In the genomic region with DNA sequence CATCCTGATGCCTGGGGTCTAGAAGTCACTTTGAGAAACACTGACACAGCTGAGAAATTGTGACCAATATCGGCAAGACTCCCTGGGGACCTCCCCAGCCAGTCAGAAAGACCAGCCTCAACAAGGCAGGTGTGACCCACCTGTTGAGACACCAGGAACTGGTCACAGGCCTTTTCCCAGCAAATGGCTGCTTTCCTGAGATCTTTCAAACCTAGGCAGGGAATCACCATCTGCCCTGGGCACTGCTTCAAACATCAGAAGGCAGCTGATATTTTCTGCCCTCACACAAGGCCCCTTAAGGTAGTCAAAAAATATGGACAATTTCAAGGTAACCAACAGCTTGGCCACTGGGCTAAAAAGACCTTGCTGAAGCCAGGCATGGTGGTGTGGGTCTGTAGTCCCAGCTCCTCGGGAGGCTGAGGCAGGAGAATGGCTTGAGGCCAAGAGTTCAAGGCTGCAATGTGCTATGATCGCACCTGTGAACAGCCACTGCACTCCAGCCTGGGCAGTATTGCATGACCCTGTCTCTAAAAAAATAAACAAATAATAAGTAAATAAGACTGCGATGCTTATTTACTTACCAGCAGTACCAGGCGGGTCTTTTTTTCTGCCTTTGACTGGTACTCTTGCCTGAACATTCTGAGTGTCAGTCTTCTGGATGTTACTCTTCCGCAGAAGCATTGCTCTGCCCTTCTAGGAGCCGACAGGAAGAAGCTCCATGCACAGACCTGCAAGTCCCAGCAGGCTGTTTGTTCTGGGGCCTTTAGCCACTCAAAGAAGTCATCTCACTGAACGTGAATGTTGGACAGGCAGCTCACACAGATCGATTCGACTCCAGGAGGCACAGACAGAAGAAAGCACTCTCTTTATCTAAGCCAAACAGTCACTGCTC, we compare ENCODE assay signal across 15 cellular contexts. TPM values are rescaled to one million over a fixed set of nuclear protein-coding genes. Genes with fewer than 3 reads are reported as not detected.
DNase-seq lines count a peak whose midpoint lies in the region; ATAC-seq and TF ChIP-seq lines count a peak whose summit lies in the region.
"Had no signal": no experiment of that assay in that cellular context is flagged by ENCODE, and none has a peak within 500 bp of the region (broad histone marks: within the 10 kb centered on the region; RNA-seq: fewer than 3 reads in every experiment).

No MANE protein-coding gene starts in this region.

- TF ChIP-seq CTCF in Panc1 (IDR thresholded peaks at IDR 0.05) = no peak
- no peak for TF ChIP-seq CTCF in psoas muscle (IDR thresholded peaks at IDR 0.05)
- TF ChIP-seq CTCF in natural killer cell (IDR thresholded peaks at IDR 0.05) = no peak

- H3K27ac ChIP-seq in Panc1 (ENCODE audit: low read length) = peak overlapping the region; percentile 49
- peak overlapping the region; percentile 56 for H3K27ac ChIP-seq in psoas muscle
- H3K27ac ChIP-seq: HL-60 had no signal

- no peak overlapping the region for H3K4me3 Mint-ChIP-seq in natural killer cell
- H3K4me3 Mint-ChIP-seq: activated naive CD4-positive, alpha-beta T cell treated with anti-CD3 and anti-CD28 coated beads for 36 hours had no signal

- in situ Hi-C loops in G401 (cut with HindIII; ENCODE audit: low sequenced_read_pairs) = no loop called here
- in situ Hi-C loops in Panc1 (cut with HindIII; ENCODE audit: low pct_unique_long_range_greater_than_20kb, low sequenced_read_pairs) = no loop called here

- intact Hi-C loops in Panc1 (cut with micrococcal nuclease; ENCODE audit: unreplicated experiment) (no loop called here), psoas muscle (cut with DNase I) (loop anchor here in 1 of 2 donors (10.0 kb wide), 1 partner anchor 53 kb away; no protein-coding TSS in a partner anchor), natural killer cell (cut with micrococcal nuclease) (no loop called here)

- H3K36me3 Mint-ChIP-seq in natural killer cell = no peaks in the 10 kb centered on the region

- H3K36me3 ChIP-seq in Panc1 (ENCODE audit: control insufficient read depth, insufficient read depth, low read length) (no peaks in the 10 kb centered on the region), psoas muscle (ENCODE audit: insufficient read depth in 1 of 2, low read depth in 1 of 2) (no peaks in the 10 kb centered on the region)

- H3K27me3 ChIP-seq in Panc1 (ENCODE audit: control insufficient read depth, insufficient read depth, low read length) (no peaks in the 10 kb centered on the region), psoas muscle (ENCODE audit: insufficient read depth in 3 of 3, low read length in 2 of 3) (no peaks in the 10 kb centered on the region)

- H3K9me3 ChIP-seq in Panc1 (ENCODE audit: control insufficient read depth, insufficient read depth, low read depth, low read length) (no peaks in the 10 kb centered on the region), psoas muscle (no peaks in the 10 kb centered on the region)
- H3K9me3 ChIP-seq: SK-N-SH had no signal

- H3K9me3 Mint-ChIP-seq in natural killer cell = no peaks in the 10 kb centered on the region
- H3K9me3 Mint-ChIP-seq: activated naive CD4-positive, alpha-beta T cell treated with anti-CD3 and anti-CD28 coated beads for 36 hours had no signal

- CTCF ChIA-PET in Panc1 (lab: Charles Lee) = no interaction called here

- peaks cover 36% of the 10 kb centered on the region for H3K4me1 ChIP-seq in Panc1 (ENCODE audit: control insufficient read depth, insufficient read depth, low read length)
- peaks cover 70% of the 10 kb centered on the region for H3K4me1 ChIP-seq in psoas muscle

- no peaks in the 10 kb centered on the region for H3K4me1 Mint-ChIP-seq in natural killer cell

- H3K27me3 Mint-ChIP-seq in natural killer cell (ENCODE audit: low read depth in 2 of 2) = peaks cover 0 to 14% of the 10 kb centered on the region in 2 donors

- POLR2A ChIA-PET in Panc1 (lab: Charles Lee) = no interaction called here

- BruUV-seq in Panc1 (replicated peaks; lab: Mats Ljungman, UMichigan) = no TSS peak

- H3K4me3 ChIP-seq in Panc1 (ENCODE audit: low read depth in 2 of 2, low read length in 2 of 2) = no peak overlapping the region
- H3K4me3 ChIP-seq in psoas muscle = no peak overlapping the region

- ATAC-seq in Panc1 = peak; percentile 49
- peak; percentile 15 for ATAC-seq in esophagus mucosa
- no peak for ATAC-seq in psoas muscle
- no peak for ATAC-seq in natural killer cell
- ATAC-seq in HG02885 (IDR thresholded peaks at IDR 0.05; ENCODE audit: poor library complexity, unreplicated experiment) = no peak

- DNase-seq in G401 (ENCODE audit: low spot score) = peak; percentile 73
- no peak for DNase-seq in Panc1 (ENCODE audit: low read depth, low spot score)
- no peak for DNase-seq in psoas muscle
- DNase-seq in natural killer cell = no peak
- no peak for DNase-seq in NCI-H187 treated with DMSO at 0.1 percent for 48 hours (lab: John Stamatoyannopoulos, UW)
- no peak for DNase-seq in stimulated activated CD4-positive, alpha-beta T cell treated with anti-CD3 and anti-CD28 coated beads, Interleukin-1b, Interleukin-23, amount 100 ng/mL, for 48 hours
- DNase-seq: HCEC 1CT, Kasumi-1, mesenchymal stem cell, NCI-H2081 treated with DMSO at 0.1 percent for 48 hours, SK-N-SH had no signal

- no peak overlapping the region for H3K27ac Mint-ChIP-seq in natural killer cell
- H3K27ac Mint-ChIP-seq: activated naive CD4-positive, alpha-beta T cell treated with anti-CD3 and anti-CD28 coated beads for 36 hours had no signal

- 57 to 70% (median 62%) methylated on average over 10 of the region's 10 CpGs for WGBS in psoas muscle, 3 donors

RNA-seq across cellular contexts. Expression of a gene that starts 59.7 kb away (rescaled TPM):
- 0.18 TPM in 1 of 2 replicates, not detected in the other for total RNA-seq in G401 (2014; rRNA removed; shearing (Covaris generic))
- total RNA-seq in Panc1 (2021; ENCODE audit: unreplicated experiment) = 29.4 TPM
- 18.4 TPM for polyA plus RNA-seq in Panc1 (2012; ENCODE audit: insufficient read length)
- total RNA-seq in esophagus mucosa = 23.2 TPM
- 100 to 1,000 TPM in 3 of 4 donors, 10 to 100 TPM in 1; 71.1 to 306 (median 160) TPM for total RNA-seq in psoas muscle
- 100 to 1,000 TPM in 2 of 3 donors, 10 to 100 TPM in 1; 17.3 to 270 (median 121) TPM for polyA plus RNA-seq in psoas muscle
- 1 to 10 TPM; 2.4 to 5.4 (median 2.8) TPM for total RNA-seq in natural killer cell

Comparison
In these comparisons a context has a peak if more than half of its experiments do, and no peak if none do; other contexts are left out.
1. ATAC-seq: peak in Panc1 (single experiment) and esophagus mucosa (single experiment); none in psoas muscle (0 of 4), natural killer cell (0 of 3) and HG02885 (single experiment).